24 cellular contexts compared by ENCODE assay signal in the genomic region with DNA sequence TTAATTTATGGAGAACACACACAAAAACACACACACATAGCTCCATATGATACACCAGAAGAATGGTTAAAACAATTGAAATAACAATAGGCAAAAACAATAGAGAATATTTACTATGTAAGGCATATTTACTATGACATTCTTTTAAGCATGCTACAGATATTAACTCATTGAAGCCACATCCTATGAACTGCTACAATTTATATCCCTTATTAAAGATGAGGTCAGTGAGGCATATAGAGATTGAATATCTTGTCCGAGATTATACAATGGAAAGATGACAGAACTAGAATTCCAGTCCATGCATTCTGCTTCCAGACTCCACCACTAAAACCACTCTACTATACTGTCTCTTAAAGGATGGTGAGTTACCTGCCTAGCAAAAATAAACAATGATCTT.
"Had no signal": no experiment of that assay in that cellular context is flagged by ENCODE, and none has a peak within 500 bp of the region (broad histone marks: within the 10 kb centered on the region; RNA-seq: fewer than 3 reads in every experiment).

No MANE protein-coding gene starts in this region.

- ATAC-seq: effector memory CD8-positive, alpha-beta T cell; esophagus mucosa; foreskin keratinocyte; gastrocnemius medialis; gastroesophageal sphincter; heart left ventricle; heart right ventricle had no signal

- DNase-seq: colonic mucosa; cortex of kidney; dermis blood vessel endothelial cell; dorsolateral prefrontal cortex; effector CD4-positive, alpha-beta T cell; effector CD8-positive, alpha-beta T cell; effector memory CD4-positive, alpha-beta T cell; effector memory CD8-positive, alpha-beta T cell; endodermal cell; erythroblast; esophagus squamous epithelium; foreskin fibroblast; foreskin keratinocyte; foreskin melanocyte; gastrocnemius medialis; glutamatergic neuron; head of caudate nucleus; heart left ventricle; heart right ventricle had no signal

- H3K4me1 ChIP-seq: colonic mucosa, esophagus squamous epithelium, foreskin keratinocyte, gastrocnemius medialis, gastroesophageal sphincter, heart left ventricle had no signal

- H3K36me3 ChIP-seq: colonic mucosa, esophagus muscularis mucosa, esophagus squamous epithelium, gastrocnemius medialis, gastroesophageal sphincter, heart left ventricle, heart right ventricle had no signal

- H3K27ac ChIP-seq: colonic mucosa, coronary artery, dorsolateral prefrontal cortex, epithelial cell of prostate, esophagus muscularis mucosa, esophagus squamous epithelium, foreskin keratinocyte, gastroesophageal sphincter, heart left ventricle, heart right ventricle had no signal

- H3K9me3 ChIP-seq: colonic mucosa, esophagus muscularis mucosa, esophagus squamous epithelium, gastrocnemius medialis, gastroesophageal sphincter, heart right ventricle had no signal

- H3K4me3 ChIP-seq: colonic mucosa, coronary artery, dorsolateral prefrontal cortex, esophagus muscularis mucosa, esophagus squamous epithelium, gastrocnemius medialis, gastroesophageal sphincter, heart left ventricle, heart right ventricle had no signal

- H3K27me3 ChIP-seq: colonic mucosa, esophagus muscularis mucosa, esophagus squamous epithelium, foreskin keratinocyte, gastrocnemius medialis, gastroesophageal sphincter, heart left ventricle, heart right ventricle had no signal
